30 cellular contexts compared by ENCODE assay signal in genomic region chr3:104669083-104669482, GRCh38.
"Had no signal": no experiment of that assay in that cellular context is flagged by ENCODE, and none has a peak within 500 bp of the region (broad histone marks: within the 10 kb centered on the region; RNA-seq: fewer than 3 reads in every experiment).

No MANE protein-coding gene starts in this region.

- H3K36me3 ChIP-seq: colonic mucosa, gastrocnemius medialis, prostate gland, right atrium auricular region, spleen, tibial nerve, upper lobe of left lung had no signal

- FAIRE-seq: kidney, urothelium cell line had no signal

- H3K4me1 ChIP-seq: colonic mucosa, gastrocnemius medialis, prostate gland, right atrium auricular region, spleen, testis, tibial nerve, upper lobe of left lung had no signal

- H3K9me3 ChIP-seq: colonic mucosa, gastrocnemius medialis, mucosa of descending colon, prostate gland, right atrium auricular region, testis, upper lobe of left lung had no signal

- H3K4me3 ChIP-seq: colonic mucosa, gastrocnemius medialis, lung, mucosa of descending colon, prostate gland, right atrium auricular region, spleen, testis, tibial nerve, upper lobe of left lung had no signal

- DNase-seq: colonic mucosa; effector CD8-positive, alpha-beta T cell; endodermal cell; foreskin fibroblast; gastrocnemius medialis; head of caudate nucleus; kidney; mesenchymal stem cell; mucosa of descending colon; naive thymus-derived CD4-positive, alpha-beta T cell; nucleus accumbens; spleen; stimulated activated CD4-positive, alpha-beta T cell treated with anti-CD3 and anti-CD28 coated beads, Interleukin-4, amount 100 ng/mL, for 4 hours; stimulated activated naive CD8-positive, alpha-beta T cell treated with anti-CD3 and anti-CD28 coated beads, Interleukin-15, Interleukin-2, amounts not matched to agents 100 U/mL and 50 U/mL, for 24 hours; substantia nigra; testis; upper lobe of left lung had no signal

- H3K27ac Mint-ChIP-seq: dendritic cell treated with granulocyte-macrophage colony-stimulating factor and Interleukin-4, amounts not matched to agents 40 ng/mL and 50 ng/mL, for 4 days; mesothelial cell of epicardium; naive thymus-derived CD4-positive, alpha-beta T cell; nephron; stimulated activated memory B cell treated with anti-CD40 and anti-IgM and Interleukin-4, amounts not matched to agents 10 μg/mL and 1 μg/mL and 100 μg/mL, for 72 hours had no signal

- H3K4me3 Mint-ChIP-seq: dendritic cell treated with granulocyte-macrophage colony-stimulating factor and Interleukin-4, amounts not matched to agents 40 ng/mL and 50 ng/mL, for 4 days; endodermal cell; mesothelial cell of epicardium; naive thymus-derived CD4-positive, alpha-beta T cell; nephron; stimulated activated memory B cell treated with anti-CD40 and anti-IgM and Interleukin-4, amounts not matched to agents 10 μg/mL and 1 μg/mL and 100 μg/mL, for 72 hours had no signal

- H3K4me1 Mint-ChIP-seq: endodermal cell; naive thymus-derived CD4-positive, alpha-beta T cell; stimulated activated memory B cell treated with anti-CD40 and anti-IgM and Interleukin-4, amounts not matched to agents 10 μg/mL and 1 μg/mL and 100 μg/mL, for 72 hours had no signal

- H3K27me3 Mint-ChIP-seq: dendritic cell treated with granulocyte-macrophage colony-stimulating factor and Interleukin-4, amounts not matched to agents 40 ng/mL and 50 ng/mL, for 4 days; naive thymus-derived CD4-positive, alpha-beta T cell; stimulated activated memory B cell treated with anti-CD40 and anti-IgM and Interleukin-4, amounts not matched to agents 10 μg/mL and 1 μg/mL and 100 μg/mL, for 72 hours had no signal

- H3K9me3 Mint-ChIP-seq: dendritic cell treated with granulocyte-macrophage colony-stimulating factor and Interleukin-4, amounts not matched to agents 40 ng/mL and 50 ng/mL, for 4 days; endodermal cell had no signal

- H3K27ac ChIP-seq: colonic mucosa, epithelial cell of prostate, gastrocnemius medialis, prostate gland, right atrium auricular region, spleen, testis, tibial nerve, upper lobe of left lung had no signal

- H3K36me3 Mint-ChIP-seq: mesothelial cell of epicardium; naive thymus-derived CD4-positive, alpha-beta T cell had no signal

- ATAC-seq: esophagus mucosa; gastrocnemius medialis; left lobe of liver; mucosa of descending colon; naive thymus-derived CD4-positive, alpha-beta T cell; sciatic nerve; stimulated activated memory B cell treated with anti-CD40 and anti-IgM and Interleukin-4, amounts not matched to agents 10 μg/mL and 1 μg/mL and 100 μg/mL, for 72 hours; stimulated activated naive CD8-positive, alpha-beta T cell treated with anti-CD3 and anti-CD28 coated beads, Interleukin-15, Interleukin-2, amounts not matched to agents 100 U/mL and 50 U/mL, for 24 hours had no signal

- H3K27me3 ChIP-seq: colonic mucosa, gastrocnemius medialis, right atrium auricular region, spleen, testis, tibial nerve, upper lobe of left lung had no signal
